1 cellular context compared by ENCODE assay signal in genomic region chr18:27604583-27604982, GRCh38.
TF ChIP-seq lines count a peak whose summit lies in the region.

No MANE protein-coding gene starts in this region.

TF ChIP-seq in IMR-90, 13 proteins besides CTCF, POLR2A, EP300 and RAD21:
- no peak for TF ChIP-seq RCOR1 (IDR thresholded peaks at IDR 0.05; ENCODE audit: insufficient replicate concordance, low read length)
- no peak for TF ChIP-seq SMC3 (IDR thresholded peaks at IDR 0.05; ENCODE audit: low read depth, low read length)
- no peak for TF ChIP-seq CHD1 (IDR thresholded peaks at IDR 0.05; ENCODE audit: low read depth, low read length)
- no peak for TF ChIP-seq MAZ (IDR thresholded peaks at IDR 0.05; ENCODE audit: borderline replicate concordance, low read depth, low read length)
- no peak for TF ChIP-seq CEBPB (IDR thresholded peaks at IDR 0.05; ENCODE audit: low read depth, low read length)
- no peak for TF ChIP-seq ELK1 (IDR thresholded peaks at IDR 0.05; ENCODE audit: borderline replicate concordance, low read depth, low read length)
- no peak for TF ChIP-seq RFX5 (IDR thresholded peaks at IDR 0.05; ENCODE audit: low read depth, low read length)
